Comparison of ENCODE assay signal across 13 cellular contexts in the genomic region with DNA sequence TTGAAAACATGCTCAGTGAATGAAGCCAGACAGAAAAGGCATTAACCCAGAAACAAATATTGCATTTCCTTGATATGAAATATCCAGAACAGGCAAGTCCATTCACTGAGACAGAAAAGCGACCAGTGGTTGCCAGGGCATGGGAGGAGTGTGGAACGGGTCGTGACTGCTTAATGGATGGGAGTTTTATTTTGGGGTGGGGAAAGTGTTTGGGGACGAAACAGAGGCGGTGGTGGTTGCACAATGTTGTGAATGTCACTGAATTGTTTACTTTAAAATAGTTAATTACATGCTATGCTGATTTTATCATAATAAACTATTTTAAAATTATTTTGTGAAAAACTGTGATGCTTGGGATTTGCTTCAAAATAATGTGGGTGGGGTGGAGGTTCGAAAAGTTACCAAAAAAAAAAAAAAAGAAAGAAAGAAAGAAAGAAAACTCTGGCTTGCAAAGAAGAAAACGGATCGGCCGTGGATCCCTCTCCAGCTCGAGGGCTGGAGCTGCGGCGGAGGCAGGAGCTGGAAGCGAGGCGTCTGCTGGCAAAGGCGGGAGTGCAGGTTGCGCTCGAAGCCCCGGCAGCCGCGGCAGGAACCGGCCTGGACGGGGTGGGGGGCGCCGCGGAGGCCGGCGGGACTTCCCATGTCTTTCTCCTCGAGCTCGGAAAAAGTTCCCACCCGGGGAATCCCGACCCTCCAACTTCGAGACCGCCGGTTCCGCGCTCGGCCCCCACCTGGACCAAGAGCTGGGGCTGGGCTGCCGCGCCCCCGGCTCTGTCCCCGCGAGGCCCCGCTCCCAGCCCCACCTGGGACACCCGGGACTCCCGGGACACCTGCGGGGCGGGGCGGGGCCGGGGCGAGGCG. TPM values are rescaled to one million over a fixed set of nuclear protein-coding genes. Genes with fewer than 3 reads are reported as not detected.
DNase-seq lines count a peak whose midpoint lies in the region; ATAC-seq, FAIRE-seq and TF ChIP-seq lines count a peak whose summit lies in the region.
"Had no signal": no experiment of that assay in that cellular context is flagged by ENCODE, and none has a peak within 500 bp of the region (broad histone marks: within the 10 kb centered on the region; RNA-seq: fewer than 3 reads in every experiment).

No MANE protein-coding gene starts in this region.

- intact Hi-C loops in right cardiac atrium (cut with DNase I) (loop anchor here in 3 of 4 donors (5.0 to 10.0 kb wide), 2 partner anchors 206 to 463 kb away; no protein-coding TSS in a partner anchor), cardiac septum (cut with DNase I) (loop anchor here (10.0 kb wide), 1 partner anchor 463 kb away; no protein-coding TSS in a partner anchor), left colon (cut with DNase I, micrococcal nuclease) (loop anchor here (5.0 to 10.0 kb wide), 2 partner anchors 201 to 203 kb away; no protein-coding TSS in a partner anchor), colonic mucosa (cut with DNase I) (loop anchor here (10.0 kb wide), 1 partner anchor 463 kb away; no protein-coding TSS in a partner anchor), heart left ventricle (cut with DNase I) (loop anchor here in 4 of 10 donors (5.0 to 10.0 kb wide), 2 partner anchors 463 to 466 kb away; no protein-coding TSS in a partner anchor)

- WGBS in right cardiac atrium: 6% methylated on average over 51 of the region's 51 CpGs
- WGBS in urinary bladder: 8% methylated on average over 51 of the region's 51 CpGs
- 8 to 15% (median 10%) methylated on average over 31 to 51 of the region's 51 CpGs for WGBS in heart left ventricle, 4 donors

- H3K27me3 ChIP-seq in right cardiac atrium (ENCODE audit: control insufficient read depth, insufficient read depth) (no peaks in the 10 kb centered on the region), colonic mucosa (peaks cover 36% of the 10 kb centered on the region), heart left ventricle (peaks cover 39 to 55% (median 50%) of the 10 kb centered on the region in 9 donors)

- no peak for TF ChIP-seq POLR2A in heart left ventricle (IDR thresholded peaks at IDR 0.05)

- no peak overlapping the region for H3K9ac ChIP-seq in colonic mucosa (ENCODE audit: low read depth in 2 of 2, low read length in 2 of 2)

- ATAC-seq in right cardiac atrium (no peak), left colon (peak; percentile 25), heart left ventricle (no peak)

- peak in 1 of 3 donors; percentile 28 for DNase-seq in right cardiac atrium
- DNase-seq in cardiac septum (ENCODE audit: low spot score): no peak
- DNase-seq in left colon: no peak
- no peak for DNase-seq in colonic mucosa
- DNase-seq in HTR-8/SVneo (ENCODE audit: insufficient read length, low spot score): no peak
- no peak for DNase-seq in heart left ventricle
- DNase-seq: activated CD4-positive, alpha-beta T cell treated with anti-CD3 and anti-CD28 coated beads for 4 hours; aorta; thyroid gland had no signal

- H3K4me1 ChIP-seq in right cardiac atrium (ENCODE audit: control insufficient read depth, insufficient read depth, low read length) (no peaks in the 10 kb centered on the region), urinary bladder (ENCODE audit: insufficient read depth) (no peaks in the 10 kb centered on the region), colonic mucosa (no peaks in the 10 kb centered on the region), heart left ventricle (peaks cover 0 to 18% (median 6%) of the 10 kb centered on the region in 12 donors)

- H3K4me3 ChIP-seq in right cardiac atrium (ENCODE audit: low read length) (peak overlapping the region; percentile 34), urinary bladder (ENCODE audit: low read depth, low read length) (peak overlapping the region; percentile 16), colonic mucosa (no peak overlapping the region), heart left ventricle (peak overlapping the region in 1 of 12 donors; percentile 33)
- H3K4me3 ChIP-seq: thyroid gland had no signal

- TF ChIP-seq CTCF in VCaP (conservative IDR thresholded peaks at IDR 0.05) (no peak), colonic mucosa (IDR thresholded peaks at IDR 0.05) (no peak), heart left ventricle (IDR thresholded peaks at IDR 0.05) (no peak)

- no peak for FAIRE-seq in HTR-8/SVneo (lab: Jason Lieb, UNC)
- FAIRE-seq: GM18507 had no signal

- H3K27ac ChIP-seq in right cardiac atrium (ENCODE audit: low read length) (no peak overlapping the region), VCaP (peak overlapping the region; percentile 36; the same call in 1 of the 2 replicates), urinary bladder (ENCODE audit: low read depth) (no peak overlapping the region), colonic mucosa (no peak overlapping the region), heart left ventricle (no peak overlapping the region)
- H3K27ac ChIP-seq: thyroid gland had no signal

- H3K9me3 ChIP-seq in right cardiac atrium (ENCODE audit: control insufficient read depth, low read length) (peaks cover 5% of the 10 kb centered on the region), colonic mucosa (no peaks in the 10 kb centered on the region), heart left ventricle (peaks cover 0 to 23% (median 5%) of the 10 kb centered on the region in 12 donors)
- H3K9me3 ChIP-seq: thyroid gland had no signal

- H3K36me3 ChIP-seq in urinary bladder (ENCODE audit: insufficient read depth) (no peaks in the 10 kb centered on the region), colonic mucosa (no peaks in the 10 kb centered on the region), heart left ventricle (no peaks in the 10 kb centered on the region)
- H3K36me3 ChIP-seq: thyroid gland had no signal

RNA-seq across cellular contexts. Expression of gene P2RX2, which starts 0.5 kb away (rescaled TPM):
- total RNA-seq in right cardiac atrium (not detected), cardiac septum (not detected), left colon (under 1 TPM; 0.34 to 0.45 TPM), urinary bladder (not detected), colonic mucosa (under 1 TPM in 1 of 2 donors, not detected in 1; 0.24 TPM), heart left ventricle (not detected)
- polyA plus RNA-seq in right cardiac atrium (not detected), urinary bladder (0.37 TPM), heart left ventricle (not detected)
- total RNA-seq: RPMI7951 had no signal
- polyA plus RNA-seq: aorta had no signal

RNA-seq across cellular contexts. Expression of gene LRCOL1, which starts 7.7 kb away (rescaled TPM):
- total RNA-seq in right cardiac atrium (not detected), cardiac septum (not detected), left colon (not detected), urinary bladder (not detected), colonic mucosa (under 1 TPM in 1 of 2 donors, not detected in 1; 0.47 TPM), heart left ventricle (not detected)
- polyA plus RNA-seq in right cardiac atrium (not detected), urinary bladder (0.15 TPM), heart left ventricle (not detected)
- total RNA-seq: RPMI7951 had no signal
